Comparison of ENCODE assay signal across 1 cellular context in the genomic region with DNA sequence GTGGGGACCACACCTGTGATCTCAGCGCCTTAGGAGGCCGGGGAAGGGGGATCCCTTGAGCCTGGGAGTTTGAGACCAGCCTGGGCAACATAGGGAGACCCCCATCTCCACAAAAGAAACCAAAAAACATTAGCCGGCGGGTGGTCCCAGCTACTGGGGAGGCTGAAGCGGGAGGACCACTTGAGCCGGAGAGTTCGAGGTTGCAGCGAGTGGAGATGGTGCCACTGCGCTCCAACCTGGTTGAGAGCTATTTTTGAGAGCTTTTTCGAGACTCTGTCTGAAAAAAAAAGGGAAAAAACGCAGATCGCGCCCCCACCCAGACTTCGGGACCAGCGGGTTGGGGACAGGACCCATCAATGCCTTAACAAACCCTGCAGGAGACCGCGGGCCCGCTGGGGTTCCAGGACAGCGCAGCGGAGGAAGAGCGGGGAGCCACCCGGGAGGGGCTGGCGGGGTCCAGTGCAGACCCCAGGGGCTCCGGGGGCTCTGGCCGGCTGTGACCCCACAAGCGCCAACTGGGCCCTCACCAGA.
TF ChIP-seq lines count a peak whose summit lies in the region.

No MANE protein-coding gene starts in this region.

TF ChIP-seq in GM23338, 12 proteins besides CTCF, POLR2A, EP300 and RAD21 (continued from another document):
- TF ChIP-seq, protein P1, sequence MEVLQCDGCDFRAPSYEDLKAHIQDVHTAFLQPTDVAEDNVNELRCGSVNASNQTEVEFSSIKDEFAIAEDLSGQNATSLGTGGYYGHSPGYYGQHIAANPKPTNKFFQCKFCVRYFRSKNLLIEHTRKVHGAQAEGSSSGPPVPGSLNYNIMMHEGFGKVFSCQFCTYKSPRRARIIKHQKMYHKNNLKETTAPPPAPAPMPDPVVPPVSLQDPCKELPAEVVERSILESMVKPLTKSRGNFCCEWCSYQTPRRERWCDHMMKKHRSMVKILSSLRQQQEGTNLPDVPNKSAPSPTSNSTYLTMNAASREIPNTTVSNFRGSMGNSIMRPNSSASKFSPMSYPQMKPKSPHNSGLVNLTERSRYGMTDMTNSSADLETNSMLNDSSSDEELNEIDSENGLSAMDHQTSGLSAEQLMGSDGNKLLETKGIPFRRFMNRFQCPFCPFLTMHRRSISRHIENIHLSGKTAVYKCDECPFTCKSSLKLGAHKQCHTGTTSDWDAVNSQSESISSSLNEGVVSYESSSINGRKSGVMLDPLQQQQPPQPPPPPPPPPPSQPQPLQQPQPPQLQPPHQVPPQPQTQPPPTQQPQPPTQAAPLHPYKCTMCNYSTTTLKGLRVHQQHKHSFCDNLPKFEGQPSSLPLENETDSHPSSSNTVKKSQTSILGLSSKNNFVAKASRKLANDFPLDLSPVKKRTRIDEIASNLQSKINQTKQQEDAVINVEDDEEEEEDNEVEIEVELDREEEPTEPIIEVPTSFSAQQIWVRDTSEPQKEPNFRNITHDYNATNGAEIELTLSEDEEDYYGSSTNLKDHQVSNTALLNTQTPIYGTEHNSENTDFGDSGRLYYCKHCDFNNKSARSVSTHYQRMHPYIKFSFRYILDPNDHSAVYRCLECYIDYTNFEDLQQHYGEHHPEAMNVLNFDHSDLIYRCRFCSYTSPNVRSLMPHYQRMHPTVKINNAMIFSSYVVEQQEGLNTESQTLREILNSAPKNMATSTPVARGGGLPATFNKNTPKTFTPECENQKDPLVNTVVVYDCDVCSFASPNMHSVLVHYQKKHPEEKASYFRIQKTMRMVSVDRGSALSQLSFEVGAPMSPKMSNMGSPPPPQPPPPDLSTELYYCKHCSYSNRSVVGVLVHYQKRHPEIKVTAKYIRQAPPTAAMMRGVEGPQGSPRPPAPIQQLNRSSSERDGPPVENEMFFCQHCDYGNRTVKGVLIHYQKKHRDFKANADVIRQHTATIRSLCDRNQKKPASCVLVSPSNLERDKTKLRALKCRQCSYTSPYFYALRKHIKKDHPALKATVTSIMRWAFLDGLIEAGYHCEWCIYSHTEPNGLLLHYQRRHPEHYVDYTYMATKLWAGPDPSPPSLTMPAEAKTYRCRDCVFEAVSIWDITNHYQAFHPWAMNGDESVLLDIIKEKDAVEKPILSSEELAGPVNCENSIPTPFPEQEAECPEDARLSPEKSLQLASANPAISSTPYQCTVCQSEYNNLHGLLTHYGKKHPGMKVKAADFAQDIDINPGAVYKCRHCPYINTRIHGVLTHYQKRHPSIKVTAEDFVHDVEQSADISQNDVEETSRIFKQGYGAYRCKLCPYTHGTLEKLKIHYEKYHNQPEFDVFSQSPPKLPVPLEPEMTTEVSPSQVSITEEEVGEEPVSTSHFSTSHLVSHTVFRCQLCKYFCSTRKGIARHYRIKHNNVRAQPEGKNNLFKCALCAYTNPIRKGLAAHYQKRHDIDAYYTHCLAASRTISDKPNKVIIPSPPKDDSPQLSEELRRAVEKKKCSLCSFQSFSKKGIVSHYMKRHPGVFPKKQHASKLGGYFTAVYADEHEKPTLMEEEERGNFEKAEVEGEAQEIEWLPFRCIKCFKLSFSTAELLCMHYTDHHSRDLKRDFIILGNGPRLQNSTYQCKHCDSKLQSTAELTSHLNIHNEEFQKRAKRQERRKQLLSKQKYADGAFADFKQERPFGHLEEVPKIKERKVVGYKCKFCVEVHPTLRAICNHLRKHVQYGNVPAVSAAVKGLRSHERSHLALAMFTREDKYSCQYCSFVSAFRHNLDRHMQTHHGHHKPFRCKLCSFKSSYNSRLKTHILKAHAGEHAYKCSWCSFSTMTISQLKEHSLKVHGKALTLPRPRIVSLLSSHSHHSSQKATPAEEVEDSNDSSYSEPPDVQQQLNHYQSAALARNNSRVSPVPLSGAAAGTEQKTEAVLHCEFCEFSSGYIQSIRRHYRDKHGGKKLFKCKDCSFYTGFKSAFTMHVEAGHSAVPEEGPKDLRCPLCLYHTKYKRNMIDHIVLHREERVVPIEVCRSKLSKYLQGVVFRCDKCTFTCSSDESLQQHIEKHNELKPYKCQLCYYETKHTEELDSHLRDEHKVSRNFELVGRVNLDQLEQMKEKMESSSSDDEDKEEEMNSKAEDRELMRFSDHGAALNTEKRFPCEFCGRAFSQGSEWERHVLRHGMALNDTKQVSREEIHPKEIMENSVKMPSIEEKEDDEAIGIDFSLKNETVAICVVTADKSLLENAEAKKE (CRISPR knock-in tag; IDR thresholded peaks at IDR 0.05), result no peak
